14 cellular contexts compared by ENCODE assay signal in the genomic region with DNA sequence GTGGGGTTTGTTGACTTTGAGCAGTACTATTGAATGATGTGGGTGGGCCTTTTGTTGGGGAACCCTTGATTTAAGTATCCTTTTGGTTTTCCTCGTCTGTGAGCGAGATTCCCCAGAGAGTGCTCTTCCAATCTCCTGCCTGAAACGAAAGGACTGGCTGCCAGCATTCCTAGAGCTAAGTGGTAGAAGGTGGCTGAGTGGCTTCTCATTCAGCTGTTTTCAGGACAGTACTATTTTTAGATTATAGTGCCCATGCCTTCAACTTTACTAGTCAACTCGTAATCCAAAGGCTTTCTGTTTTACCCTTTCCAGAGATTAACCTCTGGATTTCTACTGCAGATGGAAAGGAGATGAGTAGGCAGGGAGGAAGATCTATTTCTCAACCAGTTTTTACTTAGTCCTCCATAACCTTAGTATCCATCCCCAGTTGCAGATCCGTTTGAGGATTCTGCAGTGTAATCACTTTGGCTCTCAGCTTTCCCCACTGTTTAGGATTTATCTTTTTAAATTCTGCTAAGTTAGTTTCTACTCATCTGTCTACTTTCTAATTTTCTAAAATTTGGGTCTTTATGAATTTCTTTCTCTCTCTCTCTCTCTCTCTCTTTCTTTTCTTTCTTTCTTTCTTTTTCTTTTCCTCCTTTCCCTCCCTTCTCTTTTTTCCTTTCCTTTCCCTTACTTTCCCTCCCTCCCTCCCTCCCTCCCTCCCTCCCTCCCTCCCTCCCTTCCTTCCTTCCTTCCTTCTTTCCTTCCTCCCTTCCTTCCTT.
"Had no signal": no experiment of that assay in that cellular context is flagged by ENCODE, and none has a peak within 500 bp of the region (broad histone marks: within the 10 kb centered on the region; RNA-seq: fewer than 3 reads in every experiment).

No MANE protein-coding gene starts in this region.

- H3K9me3 Mint-ChIP-seq: activated CD4-positive, alpha-beta T cell treated with anti-CD3 and anti-CD28 coated beads, Interleukin-2, amount 10 ng/mL, durations not matched to agents 7 days and 5 days; activated T-cell treated with anti-CD3 and anti-CD28 coated beads, Interleukin-2, amount 50 U/mL, for 4 hours; stimulated activated naive B cell treated with anti-CD40 and anti-IgM and Interleukin-4, amounts not matched to agents 10 μg/mL and 1 μg/mL and 100 μg/mL, for 72 hours had no signal

- H3K9me3 ChIP-seq: breast epithelium, ovary, transverse colon had no signal

- H3K27me3 ChIP-seq: breast epithelium, dorsolateral prefrontal cortex, ovary, transverse colon had no signal

- H3K36me3 ChIP-seq: breast epithelium, ovary had no signal

- DNase-seq: activated CD4-positive, alpha-beta T cell treated with anti-CD3 and anti-CD28 coated beads, Interleukin-2, amount 10 ng/mL, durations not matched to agents 7 days and 5 days; activated CD4-positive, CD25-positive, alpha-beta regulatory T cell; activated gamma-delta T cell; activated T-cell treated with anti-CD3 and anti-CD28 coated beads, Interleukin-2, amount 50 U/mL, for 4 hours; anterior cingulate cortex; dorsolateral prefrontal cortex; glutamatergic neuron; mesenchymal stem cell; ovary; small intestine; stimulated activated naive B cell treated with anti-CD40 and anti-IgM and Interleukin-4, amounts not matched to agents 10 μg/mL and 1 μg/mL and 100 μg/mL, for 72 hours; transverse colon had no signal

- ATAC-seq: activated T-cell treated with anti-CD3 and anti-CD28 coated beads, Interleukin-2, amount 50 U/mL, for 4 hours; stimulated activated naive B cell treated with anti-CD40 and anti-IgM and Interleukin-4, amounts not matched to agents 10 μg/mL and 1 μg/mL and 100 μg/mL, for 72 hours had no signal

- H3K27ac Mint-ChIP-seq: activated CD4-positive, alpha-beta T cell treated with anti-CD3 and anti-CD28 coated beads, Interleukin-2, amount 10 ng/mL, durations not matched to agents 7 days and 5 days; activated naive CD8-positive, alpha-beta T cell; stimulated activated naive B cell treated with anti-CD40 and anti-IgM and Interleukin-4, amounts not matched to agents 10 μg/mL and 1 μg/mL and 100 μg/mL, for 72 hours had no signal

- H3K4me3 ChIP-seq: breast epithelium, dorsolateral prefrontal cortex, ovary, transverse colon had no signal

- H3K27ac ChIP-seq: breast epithelium, dorsolateral prefrontal cortex, ovary, transverse colon had no signal

- H3K4me1 ChIP-seq: breast epithelium, transverse colon had no signal

- H3K4me3 Mint-ChIP-seq: activated CD4-positive, alpha-beta T cell treated with anti-CD3 and anti-CD28 coated beads, Interleukin-2, amount 10 ng/mL, durations not matched to agents 7 days and 5 days; activated naive CD8-positive, alpha-beta T cell; activated T-cell treated with anti-CD3 and anti-CD28 coated beads, Interleukin-2, amount 50 U/mL, for 4 hours; stimulated activated naive B cell treated with anti-CD40 and anti-IgM and Interleukin-4, amounts not matched to agents 10 μg/mL and 1 μg/mL and 100 μg/mL, for 72 hours had no signal

- H3K27me3 Mint-ChIP-seq: activated CD4-positive, alpha-beta T cell treated with anti-CD3 and anti-CD28 coated beads, Interleukin-2, amount 10 ng/mL, durations not matched to agents 7 days and 5 days; activated naive CD8-positive, alpha-beta T cell; stimulated activated naive B cell treated with anti-CD40 and anti-IgM and Interleukin-4, amounts not matched to agents 10 μg/mL and 1 μg/mL and 100 μg/mL, for 72 hours had no signal
